ENCODE assay signal across 17 cellular contexts in genomic region chr12:54330442-54330841, GRCh38. TPM values are rescaled to one million over a fixed set of nuclear protein-coding genes. Genes with fewer than 3 reads are reported as not detected.
DNase-seq lines count a peak whose midpoint lies in the region; ATAC-seq and TF ChIP-seq lines count a peak whose summit lies in the region.
"Had no signal": no experiment of that assay in that cellular context is flagged by ENCODE, and none has a peak within 500 bp of the region (broad histone marks: within the 10 kb centered on the region; RNA-seq: fewer than 3 reads in every experiment).

No MANE protein-coding gene starts in this region.

- H3K4me3 ChIP-seq in PC-9 = no peak overlapping the region
- no peak overlapping the region for H3K4me3 ChIP-seq in endodermal cell (ENCODE audit: low read length)
- no peak overlapping the region for H3K4me3 ChIP-seq in osteoblast (ENCODE audit: insufficient read depth, low read length)
- H3K4me3 ChIP-seq in stomach = no peak overlapping the region

- no peak for TF ChIP-seq POLR2A in stomach (IDR thresholded peaks at IDR 0.05)

- peaks cover 41% of the 10 kb centered on the region for H3K4me1 Mint-ChIP-seq in T-helper 1 cell treated with Interleukin-12 subunit alpha and Interleukin-12 subunit beta and Interleukin-4 antibody, amounts not matched to agents 30 μg/mL and 1 μg/mL, for 36 hours (ENCODE audit: low read depth)
- peaks cover 15% of the 10 kb centered on the region for H3K4me1 Mint-ChIP-seq in endodermal cell

- CTCF ChIA-PET in PC-9 (lab: Charles Lee) = no interaction called here

- H3K9ac ChIP-seq in endodermal cell (ENCODE audit: extremely low read depth, low read length, poor library complexity, severe bottlenecking) = no peak overlapping the region

- H3K36me3 ChIP-seq in PC-9 (ENCODE audit: low read depth) (peaks cover 20% of the 10 kb centered on the region), endodermal cell (ENCODE audit: control insufficient read depth, insufficient read depth, low read length) (peaks cover 13% of the 10 kb centered on the region), osteoblast (ENCODE audit: insufficient read depth, low read length) (peaks cover 16% of the 10 kb centered on the region), stomach (peaks cover 0 to 17% (median 12%) of the 10 kb centered on the region in 4 donors)

- peaks cover 43% of the 10 kb centered on the region for H3F3A ChIP-seq in PC-9 (ENCODE audit: insufficient read depth, low read depth)

- intact Hi-C loops in PC-9 (cut with micrococcal nuclease; ENCODE audit: unreplicated experiment) (no loop called here), stomach (cut with DNase I; ENCODE audit: low total_unique reads) (no loop called here)

- TF ChIP-seq CTCF in PC-9 (conservative IDR thresholded peaks at IDR 0.05) (no peak), endodermal cell (conservative IDR thresholded peaks at IDR 0.05) (no peak), osteoblast (IDR thresholded peaks at IDR 0.05; ENCODE audit: extremely low read depth, low read depth, low read length) (no peak), stomach (IDR thresholded peaks at IDR 0.05) (no peak)

- H3K4me2 ChIP-seq in PC-9 = peak overlapping the region; percentile 34
- no peak overlapping the region for H3K4me2 ChIP-seq in osteoblast (ENCODE audit: insufficient read depth, low read length)

- no TSS peak for BruUV-seq in PC-9 (replicated peaks; lab: Mats Ljungman, UMichigan)

- no peaks in the 10 kb centered on the region for H3K9me2 ChIP-seq in PC-9 (ENCODE audit: insufficient read depth)

- H3K79me2 ChIP-seq in PC-9 (ENCODE audit: low read depth) (peaks cover 94% of the 10 kb centered on the region), osteoblast (ENCODE audit: insufficient read depth, low read length) (peaks cover 92% of the 10 kb centered on the region)

- H3K27me3 Mint-ChIP-seq in T-helper 1 cell treated with Interleukin-12 subunit alpha and Interleukin-12 subunit beta and Interleukin-4 antibody, amounts not matched to agents 30 μg/mL and 1 μg/mL, for 36 hours (ENCODE audit: low read depth) = no peaks in the 10 kb centered on the region
- H3K27me3 Mint-ChIP-seq in endodermal cell (ENCODE audit: insufficient read depth) = no peaks in the 10 kb centered on the region

- H3K9me3 Mint-ChIP-seq in T-helper 1 cell treated with Interleukin-12 subunit alpha and Interleukin-12 subunit beta and Interleukin-4 antibody, amounts not matched to agents 30 μg/mL and 1 μg/mL, for 36 hours = no peaks in the 10 kb centered on the region
- no peaks in the 10 kb centered on the region for H3K9me3 Mint-ChIP-seq in endodermal cell

- no peak overlapping the region for H3K4me3 Mint-ChIP-seq in T-helper 1 cell treated with Interleukin-12 subunit alpha and Interleukin-12 subunit beta and Interleukin-4 antibody, amounts not matched to agents 30 μg/mL and 1 μg/mL, for 36 hours
- no peak overlapping the region for H3K4me3 Mint-ChIP-seq in endodermal cell

- no peak for ATAC-seq in GM18519 (IDR thresholded peaks at IDR 0.05; ENCODE audit: low FRiP score, unreplicated experiment)
- ATAC-seq: left cardiac atrium had no signal

- H3K36me3 Mint-ChIP-seq in T-helper 1 cell treated with Interleukin-12 subunit alpha and Interleukin-12 subunit beta and Interleukin-4 antibody, amounts not matched to agents 30 μg/mL and 1 μg/mL, for 36 hours (ENCODE audit: low read depth) = peaks cover 10% of the 10 kb centered on the region
- H3K36me3 Mint-ChIP-seq in endodermal cell (ENCODE audit: low read depth) = peaks cover 15% of the 10 kb centered on the region

- peaks cover 57% of the 10 kb centered on the region for H4K20me1 ChIP-seq in PC-9 (ENCODE audit: insufficient read depth)
- H4K20me1 ChIP-seq in osteoblast (ENCODE audit: insufficient read depth, low read length) = no peaks in the 10 kb centered on the region

- H3K9me3 ChIP-seq in PC-9 (ENCODE audit: insufficient read depth, low read depth) (no peaks in the 10 kb centered on the region), endodermal cell (ENCODE audit: control insufficient read depth, low read length) (no peaks in the 10 kb centered on the region), osteoblast (ENCODE audit: low read depth, low read length) (no peaks in the 10 kb centered on the region), stomach (no peaks in the 10 kb centered on the region)

- no peaks in the 10 kb centered on the region for H3K27me3 ChIP-seq in PC-9 (ENCODE audit: insufficient read depth, low read depth)
- H3K27me3 ChIP-seq in endodermal cell (ENCODE audit: control insufficient read depth, insufficient read depth, low read length, poor library complexity, severe bottlenecking) = no peaks in the 10 kb centered on the region
- no peaks in the 10 kb centered on the region for H3K27me3 ChIP-seq in osteoblast (ENCODE audit: insufficient read depth, low read length)
- H3K27me3 ChIP-seq in stomach = no peaks in the 10 kb centered on the region

- 93 to 100% methylated on average over 1 of the region's 3 CpGs for WGBS in endodermal cell (ENCODE audit: insufficient coverage in 1 of 2, insufficient read length in 1 of 2), 2 experiments
- WGBS in stomach, 5 donors = 55 to 74% (median 67%) methylated on average over 3 of the region's 3 CpGs

- H2AFZ ChIP-seq in PC-9 (no peak overlapping the region), osteoblast (ENCODE audit: low read length) (no peak overlapping the region)

- DNase-seq in T-helper 1 cell = no peak
- DNase-seq in PC-9 = no peak
- no peak for DNase-seq in endodermal cell
- DNase-seq in osteoblast (ENCODE audit: insufficient read length, low spot score, missing footprints) = peak; percentile 53
- no peak for DNase-seq in stomach
- DNase-seq in NCI-H2029 treated with DMSO at 0.1 percent for 48 hours (lab: John Stamatoyannopoulos, UW) = no peak
- DNase-seq: activated CD4-positive, alpha-beta T cell treated with anti-CD3 and anti-CD28 coated beads, Interleukin-2, amount 50 U/mL, for 1 hour; cerebellar nuclear complex; COR-L47; left cardiac atrium; NCI-H187; NCI-H526 had no signal

- H3K27ac ChIP-seq in PC-9 (peak overlapping the region; percentile 27; the same call in 1 of the 2 replicates), endodermal cell (ENCODE audit: low read depth, low read length) (no peak overlapping the region), osteoblast (ENCODE audit: low read depth, low read length) (no peak overlapping the region), stomach (no peak overlapping the region)
- H3K27ac ChIP-seq: 22Rv1 had no signal

- peak overlapping the region; percentile 74 for H3K27ac Mint-ChIP-seq in T-helper 1 cell treated with Interleukin-12 subunit alpha and Interleukin-12 subunit beta and Interleukin-4 antibody, amounts not matched to agents 30 μg/mL and 1 μg/mL, for 36 hours
- H3K27ac Mint-ChIP-seq in endodermal cell = peak overlapping the region; percentile 64

- H3K4me1 ChIP-seq in PC-9 (replicated peaks; ENCODE audit: insufficient read depth) (peaks cover 46% of the 10 kb centered on the region), endodermal cell (ENCODE audit: control insufficient read depth, insufficient read depth, low read length) (peaks cover 5% of the 10 kb centered on the region), osteoblast (ENCODE audit: insufficient read depth, low read length) (peaks cover 26% of the 10 kb centered on the region), stomach (peaks cover 39 to 99% (median 75%) of the 10 kb centered on the region in 4 donors)

- POLR2A ChIA-PET in PC-9 (lab: Charles Lee; ENCODE audit: unreplicated experiment) = no interaction called here

- TF ChIP-seq EP300 in stomach (IDR thresholded peaks at IDR 0.05) = no peak

RNA-seq across cellular contexts. Expression of gene COPZ1, which starts 5.5 kb away (rescaled TPM):
- total RNA-seq in PC-9 (2021) = 232 and 265 TPM in 2 replicates
- total RNA-seq in endodermal cell = 100 to 1,000 TPM; 153 to 183 TPM
- 138 TPM for polyA plus RNA-seq in endodermal cell (2013, experiment 1 of 2)
- 134 TPM for polyA plus RNA-seq in endodermal cell (2013, experiment 2 of 2)
- 96.9 and 104 TPM in 2 replicates for total RNA-seq in osteoblast
- total RNA-seq in stomach = 10 to 100 TPM; 14.6 to 91.6 (median 42.4) TPM
- polyA plus RNA-seq in stomach = 100 to 1,000 TPM in 2 of 3 donors, 10 to 100 TPM in 1; 92.4 to 133 (median 108) TPM

RNA-seq across cellular contexts. Expression of gene NFE2, which starts 29.6 kb away (rescaled TPM):
- 1.5 and 1.7 TPM in 2 replicates for total RNA-seq in PC-9 (2021)
- 1 to 10 TPM; 2.7 TPM for total RNA-seq in endodermal cell
- polyA plus RNA-seq in endodermal cell (2013, experiment 1 of 2) = 1.8 TPM
- polyA plus RNA-seq in endodermal cell (2013, experiment 2 of 2) = 1.6 TPM
- 1.4 and 2.7 TPM in 2 replicates for total RNA-seq in osteoblast
- 1 to 10 TPM in 1 of 5 donors, under 1 TPM in 1, not detected in 3; 0.37 to 2.0 TPM for total RNA-seq in stomach
- under 1 TPM in 2 of 3 donors, not detected in 1; 0.20 to 1.00 TPM for polyA plus RNA-seq in stomach
- total RNA-seq: T-helper 2 cell treated with Interferon-gamma antibody and Interleukin-4, amounts not matched to agents 100 ng/mL and 5 ng/mL, for 36 hours had no signal

RNA-seq across cellular contexts. Expression of gene GPR84, which starts 33.8 kb away (rescaled TPM):
- total RNA-seq in PC-9 (2021) = not detected in 2 replicates
- not detected for total RNA-seq in endodermal cell
- polyA plus RNA-seq in endodermal cell (2013, experiment 1 of 2) = 0.11 TPM
- polyA plus RNA-seq in endodermal cell (2013, experiment 2 of 2) = not detected
- 0.36 TPM in 1 of 2 replicates, not detected in the other for total RNA-seq in osteoblast
- not detected for total RNA-seq in stomach
- polyA plus RNA-seq in stomach = 1 to 10 TPM in 1 of 3 donors, under 1 TPM in 2; 0.46 to 1.4 (median 0.50) TPM
- total RNA-seq: H7 had no signal

RNA-seq across cellular contexts. Expression of gene HNRNPA1, which starts 49.9 kb away (rescaled TPM):
- total RNA-seq in PC-9 (2021) = 1,116 and 1,137 TPM in 2 replicates
- total RNA-seq in endodermal cell = 1,000 to 10,000 TPM; 2,414 to 2,488 TPM
- polyA plus RNA-seq in endodermal cell (2013, experiment 1 of 2) = 3,140 TPM
- 2,763 TPM for polyA plus RNA-seq in endodermal cell (2013, experiment 2 of 2)
- 217 and 232 TPM in 2 replicates for total RNA-seq in osteoblast
- 100 to 1,000 TPM; 211 to 763 (median 303) TPM for total RNA-seq in stomach
- polyA plus RNA-seq in stomach = 1,000 to 10,000 TPM in 2 of 3 donors, 100 to 1,000 TPM in 1; 960 to 1,103 (median 1,040) TPM

RNA-seq across cellular contexts. Expression of gene CBX5, which starts 50.5 kb away (rescaled TPM):
- 108 and 154 TPM in 2 replicates for total RNA-seq in PC-9 (2021)
- total RNA-seq in endodermal cell = 100 to 1,000 TPM; 230 to 341 TPM
- 106 TPM for polyA plus RNA-seq in endodermal cell (2013, experiment 1 of 2)
- polyA plus RNA-seq in endodermal cell (2013, experiment 2 of 2) = 117 TPM
- 37.1 and 37.6 TPM in 2 replicates for total RNA-seq in osteoblast
- 10 to 100 TPM in 4 of 5 donors, 1 to 10 TPM in 1; 8.7 to 66.8 (median 29.1) TPM for total RNA-seq in stomach
- polyA plus RNA-seq in stomach = 1 to 10 TPM; 4.9 to 7.6 (median 5.2) TPM
